Comparison of ENCODE assay signal across 27 cellular contexts in genomic region chr13:30789360-30789862, GRCh38. TPM values are rescaled to one million over a fixed set of nuclear protein-coding genes. Genes with fewer than 3 reads are reported as not detected.
DNase-seq lines count a peak whose midpoint lies in the region; ATAC-seq and TF ChIP-seq lines count a peak whose summit lies in the region.
"Had no signal": no experiment of that assay in that cellular context is flagged by ENCODE, and none has a peak within 500 bp of the region (broad histone marks: within the 10 kb centered on the region; RNA-seq: fewer than 3 reads in every experiment).

No MANE protein-coding gene starts in this region.

- H3K9me3 Mint-ChIP-seq in activated T-cell treated with anti-CD3 and anti-CD28 coated beads, Interleukin-2, amount 50 U/mL, for 72 hours: no peaks in the 10 kb centered on the region
- no peaks in the 10 kb centered on the region for H3K9me3 Mint-ChIP-seq in activated T-cell treated with anti-CD3 and anti-CD28 coated beads, Interleukin-2, amount 50 U/mL, for 24 hours
- H3K9me3 Mint-ChIP-seq in stimulated activated naive B cell treated with anti-CD40 and anti-IgM and Interleukin-4, amounts not matched to agents 10 μg/mL and 1 μg/mL and 100 μg/mL, for 72 hours: no peaks in the 10 kb centered on the region
- H3K9me3 Mint-ChIP-seq: CD14-positive monocyte, IgD-negative memory B cell had no signal

- no peak overlapping the region for H3K4me3 Mint-ChIP-seq in activated T-cell treated with anti-CD3 and anti-CD28 coated beads, Interleukin-2, amount 50 U/mL, for 72 hours
- H3K4me3 Mint-ChIP-seq in activated T-cell treated with anti-CD3 and anti-CD28 coated beads, Interleukin-2, amount 50 U/mL, for 24 hours: no peak overlapping the region
- no peak overlapping the region for H3K4me3 Mint-ChIP-seq in stimulated activated naive B cell treated with anti-CD40 and anti-IgM and Interleukin-4, amounts not matched to agents 10 μg/mL and 1 μg/mL and 100 μg/mL, for 72 hours
- H3K4me3 Mint-ChIP-seq: CD14-positive monocyte, IgD-negative memory B cell had no signal

- H3K9ac ChIP-seq in IMR-90 (ENCODE audit: low read depth, low read length): no peak overlapping the region
- H3K9ac ChIP-seq: KMS-11 had no signal

- H3K27me3 Mint-ChIP-seq in activated T-cell treated with anti-CD3 and anti-CD28 coated beads, Interleukin-2, amount 50 U/mL, for 72 hours (ENCODE audit: low read depth): peaks cover 6% of the 10 kb centered on the region
- H3K27me3 Mint-ChIP-seq in activated T-cell treated with anti-CD3 and anti-CD28 coated beads, Interleukin-2, amount 50 U/mL, for 24 hours: no peaks in the 10 kb centered on the region
- H3K27me3 Mint-ChIP-seq in stimulated activated naive B cell treated with anti-CD40 and anti-IgM and Interleukin-4, amounts not matched to agents 10 μg/mL and 1 μg/mL and 100 μg/mL, for 72 hours: no peaks in the 10 kb centered on the region
- H3K27me3 Mint-ChIP-seq: IgD-negative memory B cell had no signal

- H3K56ac ChIP-seq in IMR-90 (ENCODE audit: extremely low read depth, insufficient read depth, low read length): no peak overlapping the region

- H2AK5ac ChIP-seq in IMR-90 (ENCODE audit: low read depth, low read length): peak overlapping the region; percentile 20; the same call in 1 of the 2 replicates

- H3K4me3 ChIP-seq in IMR-90 (ENCODE audit: insufficient read depth, low read depth, low read length): no peak overlapping the region
- H3K4me3 ChIP-seq: SK-N-MC had no signal

- intact Hi-C loops in IMR-90 (cut with micrococcal nuclease): no loop called here
- intact Hi-C loops in left ventricle myocardium superior (cut with micrococcal nuclease): no loop called here

- no peaks in the 10 kb centered on the region for H3K27me3 ChIP-seq in IMR-90 (ENCODE audit: control insufficient read depth, insufficient read depth, low read length)
- H3K27me3 ChIP-seq: BE2C had no signal

- H3K36me3 Mint-ChIP-seq in activated T-cell treated with anti-CD3 and anti-CD28 coated beads, Interleukin-2, amount 50 U/mL, for 72 hours (ENCODE audit: insufficient read depth in 2 of 2): no peaks in the 10 kb centered on the region
- no peaks in the 10 kb centered on the region for H3K36me3 Mint-ChIP-seq in activated T-cell treated with anti-CD3 and anti-CD28 coated beads, Interleukin-2, amount 50 U/mL, for 24 hours (ENCODE audit: low read depth)
- peaks cover 0 to 2% of the 10 kb centered on the region in 2 donors for H3K36me3 Mint-ChIP-seq in stimulated activated naive B cell treated with anti-CD40 and anti-IgM and Interleukin-4, amounts not matched to agents 10 μg/mL and 1 μg/mL and 100 μg/mL, for 72 hours

- H2BK5ac ChIP-seq in IMR-90 (ENCODE audit: low read depth, low read length, poor library complexity, severe bottlenecking): no peak overlapping the region

- H2BK20ac ChIP-seq in IMR-90 (ENCODE audit: low read depth, low read length): 0 out of 2 replicates have a peak overlapping the region, but pooled peaks have one; percentile 5

- no TSS peak for BruUV-seq in IMR-90 (replicated peaks; lab: Mats Ljungman, UMichigan)

- POLR2A ChIA-PET in IMR-90 (lab: Charles Lee; ENCODE audit: unreplicated experiment): interaction anchor here (0.9 kb wide), 1 partner anchor 99 kb away, joined by 5 read pairs; no protein-coding TSS in a partner anchor

- H2BK120ac ChIP-seq in IMR-90 (ENCODE audit: low read depth, low read length): peak overlapping the region; percentile 52

- no peak overlapping the region for H3K23ac ChIP-seq in IMR-90 (ENCODE audit: low read depth, low read length)

- 0 out of 2 replicates have a peak overlapping the region, but pooled peaks have one; percentile 30 for H3K14ac ChIP-seq in IMR-90 (replicated peaks; ENCODE audit: low read depth, low read length)

- H3K9me1 ChIP-seq in IMR-90 (ENCODE audit: insufficient read depth, low read length): peaks cover 16% of the 10 kb centered on the region

- no peak overlapping the region for H3K27ac ChIP-seq in IMR-90 (ENCODE audit: insufficient read depth, low read length)
- H3K27ac ChIP-seq: KMS-11, SK-N-MC had no signal

- no peak overlapping the region; a peak in 1 of 4 replicates for H4K8ac ChIP-seq in IMR-90 (ENCODE audit: low read depth in 2 of 2, low read length in 2 of 2)

- H4K91ac ChIP-seq in IMR-90 (ENCODE audit: insufficient read depth, low read depth, low read length): peak overlapping the region; percentile 53; the same call in 1 of the 2 replicates

- no peaks in the 10 kb centered on the region for H3K79me1 ChIP-seq in IMR-90 (ENCODE audit: low read depth in 1 of 2, low read length in 2 of 2)

- H3K4me1 ChIP-seq in IMR-90 (ENCODE audit: control insufficient read depth, insufficient read depth, low read length): peaks cover 23% of the 10 kb centered on the region

- peak overlapping the region; percentile 5 for H4K5ac ChIP-seq in IMR-90 (ENCODE audit: low read depth, low read length)

- no peaks in the 10 kb centered on the region for H3K36me3 ChIP-seq in IMR-90 (ENCODE audit: control insufficient read depth, insufficient read depth, low read length)
- H3K36me3 ChIP-seq: BE2C had no signal

- DNase-seq in activated T-cell treated with anti-CD3 and anti-CD28 coated beads, Interleukin-2, amount 50 U/mL, for 72 hours: no peak
- DNase-seq in activated T-cell treated with anti-CD3 and anti-CD28 coated beads, Interleukin-2, amount 50 U/mL, for 24 hours: no peak
- DNase-seq in IMR-90 (no peak), islet precursor cell (peak; percentile 35), NCI-H146 (lab: John Stamatoyannopoulos, UW) (no peak), left ventricle myocardium superior (no peak)
- no peak for DNase-seq in stimulated activated naive B cell treated with anti-CD40 and anti-IgM and Interleukin-4, amounts not matched to agents 10 μg/mL and 1 μg/mL and 100 μg/mL, for 72 hours
- DNase-seq: 8988T, ACHN, BE2C, Calu3, DMS79 treated with DMSO at 0.1 percent for 48 hours, GF-D8, NCI-H1048, NCI-H1417, NCI-H187, NCI-H2081 treated with DMSO at 0.1 percent for 48 hours, NCI-H2171, NCI-H226, NCI-H510A, NCI-H69, SIG-M5 had no signal

- no peaks in the 10 kb centered on the region for H4K20me1 ChIP-seq in IMR-90 (ENCODE audit: insufficient read depth, low read length)

- H2AFZ ChIP-seq in IMR-90 (replicated peaks; ENCODE audit: low read length, poor library complexity): no peak overlapping the region

- TF ChIP-seq CTCF in IMR-90 (conservative IDR thresholded peaks at IDR 0.05; ENCODE audit: low read depth, low read length): no peak

- H3K4me2 ChIP-seq in IMR-90 (ENCODE audit: low read depth, low read length): no peak overlapping the region
- H3K4me2 ChIP-seq: KMS-11 had no signal

- dilution Hi-C loops in IMR-90 (cut with HindIII; ENCODE audit: low sequenced_read_pairs, unreplicated experiment): no loop called here

- no peak for TF ChIP-seq RAD21 in IMR-90 (IDR thresholded peaks at IDR 0.05; ENCODE audit: low read length)

- ATAC-seq in activated T-cell treated with anti-CD3 and anti-CD28 coated beads, Interleukin-2, amount 50 U/mL, for 72 hours (replicated peaks in 1 of 2): no peak
- no peak for ATAC-seq in IMR-90 (ENCODE audit: low read depth)
- ATAC-seq in stimulated activated naive B cell treated with anti-CD40 and anti-IgM and Interleukin-4, amounts not matched to agents 10 μg/mL and 1 μg/mL and 100 μg/mL, for 72 hours (replicated peaks): peak; percentile 29 to 71
- ATAC-seq in GM18520 (IDR thresholded peaks at IDR 0.05; ENCODE audit: unreplicated experiment): no peak
- ATAC-seq in left ventricle myocardium superior: no peak

- in situ Hi-C loops in IMR-90 (cut with MboI; ENCODE audit: low sequenced_read_pairs): no loop called here

- TF ChIP-seq POLR2A in IMR-90 (IDR thresholded peaks at IDR 0.05; ENCODE audit: low read depth, low read length): no peak

- CTCF ChIA-PET in IMR-90 (lab: Yijun Ruan, JAX): no interaction called here

- peak overlapping the region; percentile 64; the same call in 1 of the 2 replicates for H3K4ac ChIP-seq in IMR-90 (ENCODE audit: low read depth, low read length)

- no peak overlapping the region for H3K18ac ChIP-seq in IMR-90 (ENCODE audit: low read depth, low read length)

- no CpG with 5 or more reads among the region's 1 CpG for WGBS in IMR-90 (ENCODE audit: extremely low coverage in 2 of 2, insufficient read length in 1 of 2), 2 experiments

- peaks cover 11% of the 10 kb centered on the region for H3K4me1 Mint-ChIP-seq in activated T-cell treated with anti-CD3 and anti-CD28 coated beads, Interleukin-2, amount 50 U/mL, for 72 hours (ENCODE audit: low read depth)
- H3K4me1 Mint-ChIP-seq in activated T-cell treated with anti-CD3 and anti-CD28 coated beads, Interleukin-2, amount 50 U/mL, for 24 hours (ENCODE audit: low read depth): peaks cover 9% of the 10 kb centered on the region
- peaks cover 10% of the 10 kb centered on the region in 2 donors for H3K4me1 Mint-ChIP-seq in stimulated activated naive B cell treated with anti-CD40 and anti-IgM and Interleukin-4, amounts not matched to agents 10 μg/mL and 1 μg/mL and 100 μg/mL, for 72 hours

- H3K27ac Mint-ChIP-seq in activated T-cell treated with anti-CD3 and anti-CD28 coated beads, Interleukin-2, amount 50 U/mL, for 72 hours: peak overlapping the region; percentile 22
- no peak overlapping the region for H3K27ac Mint-ChIP-seq in activated T-cell treated with anti-CD3 and anti-CD28 coated beads, Interleukin-2, amount 50 U/mL, for 24 hours
- no peak overlapping the region for H3K27ac Mint-ChIP-seq in stimulated activated naive B cell treated with anti-CD40 and anti-IgM and Interleukin-4, amounts not matched to agents 10 μg/mL and 1 μg/mL and 100 μg/mL, for 72 hours
- H3K27ac Mint-ChIP-seq: CD14-positive monocyte had no signal

- H2BK15ac ChIP-seq in IMR-90 (ENCODE audit: low read depth, low read length): peak overlapping the region; percentile 15; the same call in 2 of the 3 replicates

- no peaks in the 10 kb centered on the region for H3K9me3 ChIP-seq in IMR-90 (ENCODE audit: control insufficient read depth, insufficient read depth, low read length)
- H3K9me3 ChIP-seq: BE2C had no signal

- H2AK9ac ChIP-seq in IMR-90 (replicated peaks; ENCODE audit: low read depth, low read length, poor library complexity): no peak overlapping the region

TF ChIP-seq in IMR-90, 13 proteins besides CTCF, POLR2A, EP300 and RAD21 (continues in another document):
- no peak for TF ChIP-seq FOS (IDR thresholded peaks at IDR 0.05; ENCODE audit: low read depth, low read length)
- no peak for TF ChIP-seq CEBPB (IDR thresholded peaks at IDR 0.05; ENCODE audit: low read depth, low read length)
- no peak for TF ChIP-seq CHD1 (IDR thresholded peaks at IDR 0.05; ENCODE audit: low read depth, low read length)

RNA-seq across cellular contexts. Expression of gene ALOX5AP, which starts 54.1 kb away (rescaled TPM):
- total RNA-seq in activated T-cell treated with anti-CD3 and anti-CD28 coated beads, Interleukin-2, amount 50 U/mL, for 72 hours: 10 to 100 TPM; 56.3 to 72.3 TPM
- 0.28 TPM in 1 of 2 replicates, not detected in the other for total RNA-seq in IMR-90 (2012; rRNA removed)
- 0.62 and 0.63 TPM in 2 replicates for polyA plus RNA-seq in IMR-90 (2012; rRNA removed)
- polyA plus RNA-seq in IMR-90 (2012; cell fraction: cytosol; rRNA removed): 0.30 and 0.45 TPM in 2 replicates
- polyA plus RNA-seq in IMR-90 (2012; cell fraction: nucleus; rRNA removed; ENCODE audit: low replicate concordance): 0.53 TPM in 1 of 2 replicates, not detected in the other
- total RNA-seq in left ventricle myocardium superior: 10.1 TPM
- total RNA-seq: Calu3 had no signal

Comparison
In these comparisons a context has a peak if more than half of its experiments do, and no peak if none do; other contexts are left out.
1. ATAC-seq: peak in stimulated activated naive B cell treated with anti-CD40 and anti-IgM and Interleukin-4, amounts not matched to agents 10 μg/mL and 1 μg/mL and 100 μg/mL, for 72 hours (2 of 2); none in activated T-cell treated with anti-CD3 and anti-CD28 coated beads, Interleukin-2, amount 50 U/mL, for 72 hours (0 of 2), IMR-90 (single experiment), GM18520 (single experiment) and left ventricle myocardium superior (single experiment).